Comparison of ENCODE assay signal across 1 cellular context in genomic region chr12:3884671-3885070, GRCh38.
TF ChIP-seq lines count a peak whose summit lies in the region.

No MANE protein-coding gene starts in this region.

TF ChIP-seq in IMR-90, 13 proteins besides CTCF, POLR2A, EP300 and RAD21 (continued from another document):
- TF ChIP-seq ELK1 (IDR thresholded peaks at IDR 0.05; ENCODE audit: borderline replicate concordance, low read depth, low read length): no peak
- TF ChIP-seq RCOR1 (IDR thresholded peaks at IDR 0.05; ENCODE audit: insufficient replicate concordance, low read length): no peak
- no peak for TF ChIP-seq CEBPB (IDR thresholded peaks at IDR 0.05; ENCODE audit: low read depth, low read length)
- TF ChIP-seq MAFK (IDR thresholded peaks at IDR 0.05; ENCODE audit: low read depth, low read length): no peak
- no peak for TF ChIP-seq MAZ (IDR thresholded peaks at IDR 0.05; ENCODE audit: borderline replicate concordance, low read depth, low read length)
- TF ChIP-seq CHD1 (IDR thresholded peaks at IDR 0.05; ENCODE audit: low read depth, low read length): no peak
- no peak for TF ChIP-seq BHLHE40 (IDR thresholded peaks at IDR 0.05; ENCODE audit: low read depth, low read length)
TF ChIP-seq in IMR-90: peak in this region for 0.
